In the genomic region with DNA sequence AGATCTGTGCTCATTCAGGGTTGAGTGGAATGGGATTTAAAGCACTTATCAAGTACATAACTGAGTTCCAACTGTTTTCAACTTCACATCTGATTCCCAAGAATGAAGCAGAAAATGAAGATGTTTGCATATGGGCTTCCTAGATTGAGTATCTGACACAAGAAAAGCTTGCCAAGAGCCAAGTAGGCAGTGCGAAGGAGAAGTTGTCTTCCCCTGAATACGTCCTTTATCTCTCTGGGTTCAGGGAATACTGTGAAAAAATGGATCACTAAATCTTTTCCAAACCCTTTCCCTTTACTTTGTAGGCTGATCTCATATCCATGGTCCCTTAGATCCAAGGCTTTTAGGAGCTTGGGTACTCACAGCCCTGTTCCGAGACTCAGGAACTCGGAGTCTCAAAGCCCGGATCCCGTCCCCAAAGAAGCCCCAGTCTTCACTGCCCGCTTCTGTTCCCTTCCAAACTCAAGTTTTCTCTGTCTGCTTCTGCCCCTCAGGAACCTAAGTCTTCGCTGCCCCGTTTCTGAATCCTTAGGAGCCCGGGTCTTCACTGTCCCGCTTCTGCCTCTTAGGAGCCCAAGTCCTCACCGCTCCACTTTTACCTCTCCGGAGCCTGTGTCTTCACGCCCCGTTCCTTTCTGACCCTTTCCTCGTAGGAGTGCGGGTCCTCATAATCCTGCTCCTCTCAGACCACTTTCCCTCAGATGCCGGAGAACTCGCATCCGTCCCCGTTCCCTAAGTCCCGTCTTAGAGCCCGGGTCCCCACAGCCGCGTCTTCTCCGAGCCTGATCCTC, we compare ENCODE assay signal across 7 cellular contexts. TPM values are rescaled to one million over a fixed set of nuclear protein-coding genes. Genes with fewer than 3 reads are reported as not detected.
DNase-seq lines count a peak whose midpoint lies in the region; ATAC-seq and TF ChIP-seq lines count a peak whose summit lies in the region.

No MANE protein-coding gene starts in this region.

- H3F3A ChIP-seq in neural progenitor cell (ENCODE audit: low read depth), result peaks cover 31% of the 10 kb centered on the region

- H3K27ac ChIP-seq in esophagus squamous epithelium (peak overlapping the region; percentile 88 to 95 (median 92)), neural progenitor cell (peak overlapping the region; percentile 63)

- peak overlapping the region; percentile 86 for H3K4me2 ChIP-seq in neural progenitor cell

- TF ChIP-seq POLR2A in esophagus squamous epithelium (IDR thresholded peaks at IDR 0.05), result no peak

- H3K4me3 ChIP-seq in esophagus squamous epithelium (peak overlapping the region; percentile 50 to 89 (median 83)), neural progenitor cell (peak overlapping the region; percentile 77)

- intact Hi-C loops in esophagus squamous epithelium (cut with DNase I), result no loop called here

- H3K9me3 Mint-ChIP-seq in neural progenitor cell, result no peaks in the 10 kb centered on the region

- peak overlapping the region; percentile 95 for H3K27ac Mint-ChIP-seq in neural progenitor cell

- H3K27me3 ChIP-seq in esophagus squamous epithelium (no peaks in the 10 kb centered on the region), neural progenitor cell (no peaks in the 10 kb centered on the region)

- peaks cover 23% of the 10 kb centered on the region for H3K4me1 Mint-ChIP-seq in neural progenitor cell

- H3K4me3 Mint-ChIP-seq in neural progenitor cell, result peak overlapping the region; percentile 99

- H3K79me2 ChIP-seq in neural progenitor cell (ENCODE audit: low read depth), result peaks cover 30% of the 10 kb centered on the region

- no peaks in the 10 kb centered on the region for H3K36me3 ChIP-seq in esophagus squamous epithelium
- no peaks in the 10 kb centered on the region for H3K36me3 ChIP-seq in neural progenitor cell

- H3K9me3 ChIP-seq in esophagus squamous epithelium (no peaks in the 10 kb centered on the region), neural progenitor cell (ENCODE audit: low read depth) (no peaks in the 10 kb centered on the region)

- WGBS in esophagus squamous epithelium, 2 donors, result 0 to 1% methylated on average over 24 to 25 of the region's 26 CpGs

- H3K36me3 Mint-ChIP-seq in neural progenitor cell, result no peaks in the 10 kb centered on the region

- H3K4me1 ChIP-seq in esophagus squamous epithelium (peaks cover 13 to 52% (median 22%) of the 10 kb centered on the region in 3 donors), neural progenitor cell (peaks cover 15% of the 10 kb centered on the region)

- peak overlapping the region; percentile 78 for H2AFZ ChIP-seq in neural progenitor cell (replicated peaks)

- DNase-seq in esophagus squamous epithelium (lab: John Stamatoyannopoulos, UW) (no peak), neural progenitor cell (ENCODE audit: low spot score) (no peak), NCI-H524 (lab: John Stamatoyannopoulos, UW) (no peak)

- no peaks in the 10 kb centered on the region for H3K27me3 Mint-ChIP-seq in neural progenitor cell (ENCODE audit: insufficient read depth, low read depth)

- H4K20me1 ChIP-seq in neural progenitor cell (ENCODE audit: low read depth), result no peaks in the 10 kb centered on the region

- ATAC-seq in GM18858 (IDR thresholded peaks at IDR 0.05; ENCODE audit: unreplicated experiment), result peak; percentile 6
- peak; percentile 17 for ATAC-seq in HG02885 (IDR thresholded peaks at IDR 0.05; ENCODE audit: poor library complexity, unreplicated experiment)
- ATAC-seq in SK-N-SH treated with all-trans-retinoic acid at 6 μM for 48 hours, result peak; percentile 63
- no peak for ATAC-seq in GM18861 (IDR thresholded peaks at IDR 0.05; ENCODE audit: unreplicated experiment)

- TF ChIP-seq CTCF in esophagus squamous epithelium (IDR thresholded peaks at IDR 0.05) (no peak), neural progenitor cell (IDR thresholded peaks at IDR 0.05) (no peak)

- peak overlapping the region; percentile 83 for H3K9ac ChIP-seq in neural progenitor cell

TF ChIP-seq in SK-N-SH treated with all-trans-retinoic acid at 6 μM for 48 hours, 23 proteins besides CTCF, POLR2A, EP300 and RAD21:
- TF ChIP-seq ZFP3 (CRISPR knock-in tag; IDR thresholded peaks at IDR 0.05), result no peak
- TF ChIP-seq, protein P1, sequence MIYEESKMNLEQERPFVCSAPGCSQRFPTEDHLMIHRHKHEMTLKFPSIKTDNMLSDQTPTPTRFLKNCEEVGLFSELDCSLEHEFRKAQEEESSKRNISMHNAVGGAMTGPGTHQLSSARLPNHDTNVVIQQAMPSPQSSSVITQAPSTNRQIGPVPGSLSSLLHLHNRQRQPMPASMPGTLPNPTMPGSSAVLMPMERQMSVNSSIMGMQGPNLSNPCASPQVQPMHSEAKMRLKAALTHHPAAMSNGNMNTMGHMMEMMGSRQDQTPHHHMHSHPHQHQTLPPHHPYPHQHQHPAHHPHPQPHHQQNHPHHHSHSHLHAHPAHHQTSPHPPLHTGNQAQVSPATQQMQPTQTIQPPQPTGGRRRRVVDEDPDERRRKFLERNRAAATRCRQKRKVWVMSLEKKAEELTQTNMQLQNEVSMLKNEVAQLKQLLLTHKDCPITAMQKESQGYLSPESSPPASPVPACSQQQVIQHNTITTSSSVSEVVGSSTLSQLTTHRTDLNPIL (CRISPR knock-in tag; IDR thresholded peaks at IDR 0.05; ENCODE audit: low read depth), result no peak
- TF ChIP-seq BACH2 (CRISPR knock-in tag; IDR thresholded peaks at IDR 0.05; ENCODE audit: borderline replicate concordance), result no peak
- TF ChIP-seq ZFP30 (CRISPR knock-in tag; IDR thresholded peaks at IDR 0.05), result no peak
- TF ChIP-seq ZC3H10 (CRISPR knock-in tag; IDR thresholded peaks at IDR 0.05), result no peak

RNA-seq across cellular contexts. Expression of a gene that starts 0.6 kb away (rescaled TPM):
- total RNA-seq in esophagus squamous epithelium (10 to 100 TPM in 3 of 4 donors, 1 to 10 TPM in 1; 7.6 to 20.1 (median 13.1) TPM), neural progenitor cell (ENCODE audit: low replicate concordance) (26.3 and 45.2 TPM in 2 replicates)

RNA-seq across cellular contexts. Expression of a gene that starts 6.1 kb away (rescaled TPM):
- total RNA-seq in esophagus squamous epithelium (not detected), neural progenitor cell (ENCODE audit: low replicate concordance) (not detected in 2 replicates)

RNA-seq across cellular contexts. Expression of a gene that starts 26.3 kb away (rescaled TPM):
- total RNA-seq in esophagus squamous epithelium (10 to 100 TPM in 1 of 4 donors, 1 to 10 TPM in 3; 4.0 to 12.8 (median 9.0) TPM), neural progenitor cell (ENCODE audit: low replicate concordance) (12.1 and 16.1 TPM in 2 replicates)

RNA-seq across cellular contexts. Expression of a gene that starts 50.2 kb away (rescaled TPM):
- total RNA-seq in esophagus squamous epithelium (1 to 10 TPM in 1 of 4 donors, under 1 TPM in 2, not detected in 1; 0.21 to 2.5 (median 0.83) TPM), neural progenitor cell (ENCODE audit: low replicate concordance) (2.2 and 4.2 TPM in 2 replicates)
